ENCODE assay signal across 21 cellular contexts in the genomic region with DNA sequence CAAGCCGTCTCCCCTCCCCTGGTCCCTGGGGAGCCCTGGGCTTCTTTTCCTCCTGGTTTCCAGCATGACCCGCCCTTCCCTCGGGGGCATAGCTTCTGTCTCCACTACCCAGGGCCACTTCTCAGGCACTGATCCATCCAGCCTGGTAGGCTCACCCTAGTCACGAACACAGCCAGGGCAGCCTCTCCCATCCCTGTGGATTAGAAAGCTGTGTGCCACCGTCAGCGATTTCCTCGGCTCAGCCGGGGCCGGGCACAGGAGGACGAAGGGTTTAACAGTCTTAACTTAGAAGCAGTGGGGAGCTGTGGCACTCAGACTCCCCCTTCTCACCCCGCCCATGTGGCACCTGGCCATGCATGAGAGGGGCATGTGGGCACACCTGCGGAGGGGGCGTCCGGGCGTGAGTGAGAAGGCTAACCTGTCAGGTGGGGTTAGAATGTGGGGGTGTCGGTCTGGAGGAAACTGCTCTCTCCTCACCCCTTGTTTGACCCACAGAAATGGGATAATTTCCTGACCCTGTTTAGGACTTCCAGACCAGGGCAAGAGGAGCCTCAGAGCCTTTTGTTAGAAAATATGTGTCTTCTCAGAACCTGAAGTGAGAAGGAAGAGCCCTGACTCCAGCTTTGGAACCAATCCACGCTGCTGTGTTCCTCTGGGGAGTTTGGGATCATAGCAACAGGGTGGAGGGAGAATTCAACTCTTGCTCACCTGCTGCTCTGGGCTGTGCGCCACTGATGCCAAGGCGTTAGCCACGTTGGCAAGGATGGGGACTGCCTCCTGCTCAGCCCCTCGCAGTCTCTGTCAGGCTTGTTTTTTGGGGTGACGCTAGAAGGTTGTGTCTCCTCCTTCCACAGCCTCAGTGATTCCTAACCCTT. TPM values are rescaled to one million over a fixed set of nuclear protein-coding genes. Genes with fewer than 3 reads are reported as not detected.
DNase-seq lines count a peak whose midpoint lies in the region; ATAC-seq and TF ChIP-seq lines count a peak whose summit lies in the region.
"Had no signal": no experiment of that assay in that cellular context is flagged by ENCODE, and none has a peak within 500 bp of the region (broad histone marks: within the 10 kb centered on the region; RNA-seq: fewer than 3 reads in every experiment).

No MANE protein-coding gene starts in this region.

- peaks cover 18 to 30% (median 23%) of the 10 kb centered on the region in 10 experiments for H3K4me1 ChIP-seq in BLaER1 treated with 17β-estradiol and CSF1 and Interleukin-3, amounts not matched to agents 10 nM and 100 nM
- H3K4me1 ChIP-seq in neuronal stem cell (ENCODE audit: control insufficient read depth in 2 of 2, insufficient read depth in 1 of 2, low read depth in 1 of 2, low read length in 2 of 2) (no peaks in the 10 kb centered on the region), gastrocnemius medialis (no peaks in the 10 kb centered on the region)
- H3K4me1 ChIP-seq: left lung, SJSA1, upper lobe of right lung had no signal

- no peak overlapping the region for H4K91ac ChIP-seq in neuronal stem cell (ENCODE audit: low read depth, low read length, poor library complexity)

- H2BK120ac ChIP-seq in neuronal stem cell (ENCODE audit: low read depth, low read length), result no peak overlapping the region

- H3K14ac ChIP-seq in neuronal stem cell (ENCODE audit: low read length), result no peak overlapping the region

- no peaks in the 10 kb centered on the region for H3K27me3 ChIP-seq in BLaER1 treated with 17β-estradiol and CSF1 and Interleukin-3, amounts not matched to agents 10 nM and 100 nM
- H3K27me3 ChIP-seq in neuronal stem cell (ENCODE audit: control insufficient read depth in 3 of 3, insufficient read depth in 3 of 3, low read depth in 1 of 3, low read length in 3 of 3), result no peaks in the 10 kb centered on the region
- no peaks in the 10 kb centered on the region for H3K27me3 ChIP-seq in gastrocnemius medialis
- H3K27me3 ChIP-seq: SJSA1, upper lobe of right lung had no signal

- TF ChIP-seq CTCF in gastrocnemius medialis (IDR thresholded peaks at IDR 0.05 in 4 of 5, conservative IDR thresholded peaks at IDR 0.05 in 1 of 5), result no peak

- no peak overlapping the region for H2AK5ac ChIP-seq in neuronal stem cell (ENCODE audit: low read depth, low read length)

- no peaks in the 10 kb centered on the region for H3K9me3 ChIP-seq in BLaER1 treated with 17β-estradiol and CSF1 and Interleukin-3, amounts not matched to agents 10 nM and 100 nM (replicated peaks in 1 of 11)
- H3K9me3 ChIP-seq in neuronal stem cell (replicated peaks in 1 of 2; ENCODE audit: control insufficient read depth in 2 of 2, insufficient read depth in 1 of 2, low read depth in 1 of 2, low read length in 2 of 2) (no peaks in the 10 kb centered on the region), gastrocnemius medialis (no peaks in the 10 kb centered on the region)
- H3K9me3 ChIP-seq: left lung, SJSA1, upper lobe of right lung had no signal

- in situ Hi-C loops in gastrocnemius medialis (cut with MboI; ENCODE audit: low sequenced_read_pairs in 4 of 4), result no loop called here

- H3K4me3 Mint-ChIP-seq in activated CD8-positive, alpha-beta memory T cell treated with anti-CD3 and anti-CD28 coated beads, Interleukin-2, amount 10 ng/mL, durations not matched to agents 7 days and 5 days, result no peak overlapping the region
- H3K4me3 Mint-ChIP-seq: activated B cell treated with CpG ODN at 0.5 μM for 24 hours; stimulated activated naive CD8-positive, alpha-beta T cell treated with anti-CD3 and anti-CD28 coated beads, Interleukin-15, amount 100 ng/mL, for 72 hours had no signal

- DNase-seq in NCI-H1105 treated with DMSO at 0.1 percent for 48 hours (lab: John Stamatoyannopoulos, UW), result peak; percentile 21
- no peak for DNase-seq in NCI-H1105 (lab: John Stamatoyannopoulos, UW)
- DNase-seq in activated CD8-positive, alpha-beta memory T cell treated with anti-CD3 and anti-CD28 coated beads, Interleukin-2, amount 10 ng/mL, durations not matched to agents 7 days and 5 days, result peak; percentile 36
- DNase-seq in neuronal stem cell (ENCODE audit: low spot score), result no peak
- no peak for DNase-seq in NCI-H1694 (lab: John Stamatoyannopoulos, UW)
- DNase-seq in middle frontal gyrus (ENCODE audit: extremely low spot score, low spot score), result no peak
- no peak for DNase-seq in gastrocnemius medialis
- DNase-seq: activated B cell treated with CpG ODN at 0.5 μM for 24 hours; effector memory CD4-positive, alpha-beta T cell; glutamatergic neuron; left lung; midbrain; NCI-H1092 treated with DMSO at 0.1 percent for 48 hours; stimulated activated CD4-positive, alpha-beta T cell treated with anti-CD3 and anti-CD28 coated beads, Interleukin-4, amount 100 ng/mL, for 1 hour; stimulated activated naive CD8-positive, alpha-beta T cell treated with anti-CD3 and anti-CD28 coated beads, Interleukin-15, amount 100 ng/mL, for 72 hours; upper lobe of right lung had no signal

- no peak for ATAC-seq in activated CD8-positive, alpha-beta memory T cell treated with anti-CD3 and anti-CD28 coated beads, Interleukin-2, amount 10 ng/mL, durations not matched to agents 7 days and 5 days
- no peak for ATAC-seq in gastrocnemius medialis
- ATAC-seq: activated naive CD4-positive, alpha-beta T cell treated with anti-CD3 and anti-CD28 coated beads, Interleukin-2, amount 50 U/mL, for 72 hours; HepG2; left lung; stimulated activated naive CD8-positive, alpha-beta T cell treated with anti-CD3 and anti-CD28 coated beads, Interleukin-15, amount 100 ng/mL, for 72 hours; upper lobe of right lung had no signal

- H3K23ac ChIP-seq in neuronal stem cell (ENCODE audit: low read depth, low read length, poor library complexity), result peak overlapping the region; percentile 47

- no peak overlapping the region for H2BK12ac ChIP-seq in neuronal stem cell (ENCODE audit: low read length)

- H3K27me3 Mint-ChIP-seq in activated CD8-positive, alpha-beta memory T cell treated with anti-CD3 and anti-CD28 coated beads, Interleukin-2, amount 10 ng/mL, durations not matched to agents 7 days and 5 days, result no peaks in the 10 kb centered on the region
- H3K27me3 Mint-ChIP-seq: activated B cell treated with CpG ODN at 0.5 μM for 24 hours; stimulated activated naive CD8-positive, alpha-beta T cell treated with anti-CD3 and anti-CD28 coated beads, Interleukin-15, amount 100 ng/mL, for 72 hours had no signal

- TF ChIP-seq POLR2A in gastrocnemius medialis (IDR thresholded peaks at IDR 0.05), result no peak

- peaks cover 20% of the 10 kb centered on the region for H3K4me1 Mint-ChIP-seq in activated CD8-positive, alpha-beta memory T cell treated with anti-CD3 and anti-CD28 coated beads, Interleukin-2, amount 10 ng/mL, durations not matched to agents 7 days and 5 days

- no peak overlapping the region for H2AFZ ChIP-seq in neuronal stem cell (ENCODE audit: low read length)

- H3K18ac ChIP-seq in neuronal stem cell (ENCODE audit: low read length), result no peak overlapping the region

- WGBS in neuronal stem cell (ENCODE audit: extremely low coverage in 2 of 2, insufficient read length in 2 of 2, insufficient replicate concordance in 1 of 2), 2 donors, result no CpG with 5 or more reads among the region's 22 CpGs

- H2BK5ac ChIP-seq in neuronal stem cell (ENCODE audit: low read length), result no peak overlapping the region

- intact Hi-C loops in gastrocnemius medialis (cut with DNase I; ENCODE audit: low total_unique reads), result no loop called here

- no peak overlapping the region for H3K27ac Mint-ChIP-seq in activated CD8-positive, alpha-beta memory T cell treated with anti-CD3 and anti-CD28 coated beads, Interleukin-2, amount 10 ng/mL, durations not matched to agents 7 days and 5 days
- H3K27ac Mint-ChIP-seq: activated B cell treated with CpG ODN at 0.5 μM for 24 hours; activated naive CD4-positive, alpha-beta T cell treated with anti-CD3 and anti-CD28 coated beads, Interleukin-2, amount 50 U/mL, for 72 hours; stimulated activated naive CD8-positive, alpha-beta T cell treated with anti-CD3 and anti-CD28 coated beads, Interleukin-15, amount 100 ng/mL, for 72 hours had no signal

- CTCF ChIA-PET in activated CD8-positive, alpha-beta memory T cell treated with anti-CD3 and anti-CD28 coated beads, Interleukin-2, amount 10 ng/mL, durations not matched to agents 7 days and 5 days (lab: Charles Lee), result no interaction called here

- H3K4me3 ChIP-seq in BLaER1 treated with 17β-estradiol and CSF1 and Interleukin-3, amounts not matched to agents 10 nM and 100 nM, result no peak overlapping the region
- H3K4me3 ChIP-seq in neuronal stem cell (ENCODE audit: low read length in 2 of 2) (no peak overlapping the region), gastrocnemius medialis (no peak overlapping the region)
- H3K4me3 ChIP-seq: left lung, SJSA1, upper lobe of right lung had no signal

- no peak overlapping the region for H3K27ac ChIP-seq in BLaER1 treated with 17β-estradiol and CSF1 and Interleukin-3, amounts not matched to agents 10 nM and 100 nM
- no peak overlapping the region for H3K27ac ChIP-seq in neuronal stem cell (replicated peaks; ENCODE audit: low read length)
- H3K27ac ChIP-seq in gastrocnemius medialis, result no peak overlapping the region
- H3K27ac ChIP-seq: 22Rv1, left lung, SJSA1, upper lobe of right lung had no signal

- no peaks in the 10 kb centered on the region for H3K79me1 ChIP-seq in neuronal stem cell (ENCODE audit: low read depth, low read length)

- H3K9ac ChIP-seq in BLaER1 treated with 17β-estradiol and CSF1 and Interleukin-3, amounts not matched to agents 10 nM and 100 nM, result no peak overlapping the region
- H3K9ac ChIP-seq in neuronal stem cell (ENCODE audit: low read depth, low read length, poor library complexity), result peak overlapping the region; percentile 71

- H4K8ac ChIP-seq in neuronal stem cell (ENCODE audit: low read depth, low read length), result no peak overlapping the region

- no peak overlapping the region for H3K4ac ChIP-seq in neuronal stem cell (ENCODE audit: low read length)

- H4K20me1 ChIP-seq in BLaER1 treated with 17β-estradiol and CSF1 and Interleukin-3, amounts not matched to agents 10 nM and 100 nM, result no peaks in the 10 kb centered on the region

- H3K4me2 ChIP-seq in BLaER1 treated with 17β-estradiol and CSF1 and Interleukin-3, amounts not matched to agents 10 nM and 100 nM, result peak overlapping the region in 10 of 11 experiments; percentile 11 to 65 (median 51); a peak in 18 of 22 replicates
- H3K4me2 ChIP-seq in neuronal stem cell (ENCODE audit: insufficient read depth, low read length, poor library complexity, severe bottlenecking), result no peak overlapping the region

- no peak overlapping the region for H2BK15ac ChIP-seq in neuronal stem cell (ENCODE audit: low read length)

- no peaks in the 10 kb centered on the region for H3K9me3 Mint-ChIP-seq in activated CD8-positive, alpha-beta memory T cell treated with anti-CD3 and anti-CD28 coated beads, Interleukin-2, amount 10 ng/mL, durations not matched to agents 7 days and 5 days (ENCODE audit: low read depth)
- H3K9me3 Mint-ChIP-seq: activated B cell treated with CpG ODN at 0.5 μM for 24 hours; activated naive CD4-positive, alpha-beta T cell treated with anti-CD3 and anti-CD28 coated beads, Interleukin-2, amount 50 U/mL, for 72 hours; stimulated activated naive CD8-positive, alpha-beta T cell treated with anti-CD3 and anti-CD28 coated beads, Interleukin-15, amount 100 ng/mL, for 72 hours had no signal

- no peaks in the 10 kb centered on the region for H3K36me3 Mint-ChIP-seq in activated CD8-positive, alpha-beta memory T cell treated with anti-CD3 and anti-CD28 coated beads, Interleukin-2, amount 10 ng/mL, durations not matched to agents 7 days and 5 days
- H3K36me3 Mint-ChIP-seq: activated naive CD4-positive, alpha-beta T cell treated with anti-CD3 and anti-CD28 coated beads, Interleukin-2, amount 50 U/mL, for 72 hours had no signal

- no peaks in the 10 kb centered on the region for H3K36me3 ChIP-seq in BLaER1 treated with 17β-estradiol and CSF1 and Interleukin-3, amounts not matched to agents 10 nM and 100 nM
- H3K36me3 ChIP-seq in neuronal stem cell (replicated peaks in 1 of 2; ENCODE audit: control insufficient read depth in 2 of 2, insufficient read depth in 2 of 2, low read length in 2 of 2), result no peaks in the 10 kb centered on the region
- no peaks in the 10 kb centered on the region for H3K36me3 ChIP-seq in gastrocnemius medialis
- H3K36me3 ChIP-seq: left lung, SJSA1, upper lobe of right lung had no signal

RNA-seq across cellular contexts. Expression of a gene that starts 14.6 kb away (rescaled TPM):
- 1 to 10 TPM; 1.3 to 2.0 TPM for total RNA-seq in activated CD8-positive, alpha-beta memory T cell treated with anti-CD3 and anti-CD28 coated beads, Interleukin-2, amount 10 ng/mL, durations not matched to agents 7 days and 5 days
- 7.7 TPM for polyA plus RNA-seq in neuronal stem cell (2013, experiment 1 of 2)
- polyA plus RNA-seq in neuronal stem cell (2013, experiment 2 of 2), result 7.7 TPM
- 1 to 10 TPM in 1 of 4 donors, under 1 TPM in 2, not detected in 1; 0.33 to 2.9 (median 0.76) TPM for total RNA-seq in gastrocnemius medialis
- total RNA-seq: SJSA1 had no signal

Comparison
In these comparisons a context has a peak if more than half of its experiments do, and no peak if none do; other contexts are left out.
1. DNase-seq: peak in NCI-H1105 treated with DMSO at 0.1 percent for 48 hours (single experiment) and activated CD8-positive, alpha-beta memory T cell treated with anti-CD3 and anti-CD28 coated beads, Interleukin-2, amount 10 ng/mL, durations not matched to agents 7 days and 5 days (single experiment); none in NCI-H1105 (single experiment), neuronal stem cell (single experiment), NCI-H1694 (single experiment), middle frontal gyrus (single experiment) and gastrocnemius medialis (0 of 2).